In the genomic region with DNA sequence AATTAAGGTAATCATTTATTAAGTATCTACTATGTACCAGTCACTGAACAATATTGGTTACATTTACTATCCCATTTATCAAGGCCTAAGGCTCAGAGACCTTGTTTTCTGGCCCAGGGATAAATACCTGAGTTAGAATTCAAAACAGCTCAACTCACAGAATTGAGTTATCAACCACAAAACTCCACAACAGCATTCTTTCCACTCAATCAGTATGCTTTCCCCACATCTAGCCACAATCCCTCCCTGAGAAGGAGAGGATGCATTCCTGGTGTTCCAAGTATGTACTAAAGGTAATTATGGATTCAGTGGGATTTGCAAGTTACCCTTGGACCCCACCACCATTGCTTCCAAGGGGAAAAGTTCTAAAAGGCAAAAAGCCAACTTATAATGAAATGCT, we compare ENCODE assay signal across 16 cellular contexts.
"Had no signal": no experiment of that assay in that cellular context is flagged by ENCODE, and none has a peak within 500 bp of the region (broad histone marks: within the 10 kb centered on the region; RNA-seq: fewer than 3 reads in every experiment).

No MANE protein-coding gene starts in this region.

- DNase-seq: activated CD4-positive, alpha-beta T cell treated with anti-CD3 and anti-CD28 coated beads, Interleukin-2, amount 10 ng/mL, durations not matched to agents 7 days and 5 days; activated CD8-positive, alpha-beta T cell treated with anti-CD3 and anti-CD28 coated beads, Interleukin-2, amount 10 ng/mL, durations not matched to agents 7 days and 5 days; amniotic stem cell; effector memory CD4-positive, alpha-beta T cell; heart left ventricle; islet precursor cell; left cardiac atrium; midbrain; natural killer cell; retina; sigmoid colon; stimulated activated CD4-positive, alpha-beta T cell treated with anti-CD3 and anti-CD28 coated beads, Interleukin-2, amount 100 ng/mL, for 48 hours; stimulated activated CD8-positive, alpha-beta memory T cell treated with anti-CD3 and anti-CD28 coated beads, Interleukin-4, amount 100 ng/mL, for 48 hours; stimulated activated naive CD4-positive, alpha-beta T cell; upper lobe of right lung had no signal

- H3K27me3 ChIP-seq: heart left ventricle, sigmoid colon, upper lobe of right lung had no signal

- ATAC-seq: activated CD8-positive, alpha-beta T cell treated with anti-CD3 and anti-CD28 coated beads, Interleukin-2, amount 10 ng/mL, durations not matched to agents 7 days and 5 days; heart left ventricle; left cardiac atrium; natural killer cell; upper lobe of right lung had no signal

- H3K9me3 ChIP-seq: heart left ventricle, sigmoid colon, thoracic aorta, upper lobe of right lung had no signal

- H3K36me3 ChIP-seq: heart left ventricle, sigmoid colon, thoracic aorta, upper lobe of right lung had no signal

- H3K27ac ChIP-seq: heart left ventricle, sigmoid colon, thoracic aorta, upper lobe of right lung had no signal

- H3K4me1 ChIP-seq: heart left ventricle, sigmoid colon, upper lobe of right lung had no signal

- H3K4me3 ChIP-seq: heart left ventricle, sigmoid colon, thoracic aorta, upper lobe of right lung had no signal
